In genomic region chr2:73448856-73449255, GRCh38 we compare ENCODE assay signal across 28 cellular contexts.
"Had no signal": no experiment of that assay in that cellular context is flagged by ENCODE, and none has a peak within 500 bp of the region (broad histone marks: within the 10 kb centered on the region; RNA-seq: fewer than 3 reads in every experiment).

No MANE protein-coding gene starts in this region.

- H3K9me3 ChIP-seq: breast epithelium, colonic mucosa had no signal

- H3K36me3 ChIP-seq: colonic mucosa had no signal

- FAIRE-seq: frontal cortex had no signal

- DNase-seq: activated CD4-positive, alpha-beta memory T cell treated with anti-CD3 and anti-CD28 coated beads for 36 hours; activated CD4-positive, alpha-beta T cell treated with anti-CD3 and anti-CD28 coated beads for 36 hours; activated CD4-positive, alpha-beta T cell treated with anti-CD3 and anti-CD28 coated beads, Interleukin-2, amount 10 ng/mL, durations not matched to agents 24 days and 14 days; activated CD4-positive, CD25-positive, alpha-beta regulatory T cell; activated CD4-positive, CD25-positive, alpha-beta regulatory T cell treated with anti-CD3 and anti-CD28 coated beads, Interleukin-2, amount 50 U/mL, for 72 hours; activated CD8-positive, alpha-beta memory T cell treated with anti-CD3 and anti-CD28 coated beads, Interleukin-2, amount 10 ng/mL, durations not matched to agents 7 days and 5 days; activated CD8-positive, alpha-beta memory T cell treated with anti-CD3 and anti-CD28 coated beads, Interleukin-2, amount 50 U/mL, for 4 hours; activated CD8-positive, alpha-beta T cell treated with anti-CD3 and anti-CD28 coated beads, Interleukin-2, amount 10 ng/mL, durations not matched to agents 7 days and 5 days; activated effector memory CD4-positive, alpha-beta T cell treated with anti-CD3 and anti-CD28 coated beads, Interleukin-2, amount 50 U/mL, for 16 hours; activated naive CD4-positive, alpha-beta T cell treated with anti-CD3 and anti-CD28 coated beads for 36 hours; activated naive CD8-positive, alpha-beta T cell treated with anti-CD3 and anti-CD28 coated beads, Interleukin-2, amount 10 ng/mL, durations not matched to agents 7 days and 5 days; activated T-cell treated with anti-CD3 and anti-CD28 coated beads, Interleukin-2, amount 50 U/mL, for 1 hour; activated T-cell treated with anti-CD3 and anti-CD28 coated beads, Interleukin-2, amount 50 U/mL, for 48 hours; central memory CD4-positive, alpha-beta T cell; cerebellar nuclear complex; colonic mucosa; dorsolateral prefrontal cortex; effector memory CD4-positive, alpha-beta T cell; endodermal cell; foreskin fibroblast; glutamatergic neuron; T-helper 2 cell had no signal

- H3K27me3 ChIP-seq: ascending aorta, breast epithelium, cardiac muscle cell, colonic mucosa, dorsolateral prefrontal cortex had no signal

- ATAC-seq: activated CD4-positive, alpha-beta T cell treated with anti-CD3 and anti-CD28 coated beads for 36 hours; activated CD8-positive, alpha-beta memory T cell treated with anti-CD3 and anti-CD28 coated beads, Interleukin-2, amount 10 ng/mL, durations not matched to agents 7 days and 5 days; activated CD8-positive, alpha-beta T cell treated with anti-CD3 and anti-CD28 coated beads, Interleukin-2, amount 10 ng/mL, durations not matched to agents 7 days and 5 days; activated naive CD4-positive, alpha-beta T cell treated with anti-CD3 and anti-CD28 coated beads, Interleukin-2, amount 50 U/mL, for 72 hours; esophagus mucosa had no signal

- H3K4me1 ChIP-seq: ascending aorta, breast epithelium, colonic mucosa had no signal

- H3K4me3 ChIP-seq: ascending aorta, breast epithelium, cardiac muscle cell, colonic mucosa, dorsolateral prefrontal cortex had no signal

- H3K27ac ChIP-seq: ascending aorta, breast epithelium, cardiac muscle cell, colonic mucosa, dorsolateral prefrontal cortex had no signal
